In genomic region chr2:219578811-219579210, GRCh38 we compare ENCODE assay signal across 10 cellular contexts. TPM values are rescaled to one million over a fixed set of nuclear protein-coding genes. Genes with fewer than 3 reads are reported as not detected.
DNase-seq lines count a peak whose midpoint lies in the region; ATAC-seq and TF ChIP-seq lines count a peak whose summit lies in the region.
"Had no signal": no experiment of that assay in that cellular context is flagged by ENCODE, and none has a peak within 500 bp of the region (broad histone marks: within the 10 kb centered on the region; RNA-seq: fewer than 3 reads in every experiment).

No MANE protein-coding gene starts in this region.

- no peaks in the 10 kb centered on the region for H3K9me3 ChIP-seq in lower lobe of right lung

- H3K36me3 ChIP-seq in lower lobe of right lung, result no peaks in the 10 kb centered on the region

- TF ChIP-seq CTCF in lower lobe of right lung (IDR thresholded peaks at IDR 0.05), result no peak

- ATAC-seq in lower lobe of right lung (peak; percentile 51 to 62), HG03378 (IDR thresholded peaks at IDR 0.05; ENCODE audit: unreplicated experiment) (no peak)
- ATAC-seq: activated CD8-positive, alpha-beta memory T cell treated with anti-CD3 and anti-CD28 coated beads, Interleukin-2, amount 10 ng/mL, durations not matched to agents 7 days and 5 days had no signal

- peak overlapping the region; percentile 19 for H3K27ac ChIP-seq in lower lobe of right lung

- H3K4me3 ChIP-seq in lower lobe of right lung, result no peak overlapping the region

- DNase-seq in CD1c-positive myeloid dendritic cell (ENCODE audit: extremely low spot score) (peak; percentile 31), SKM-1 treated with dmso at 0.1 percent for 144 hours (lab: John Stamatoyannopoulos, UW; ENCODE audit: unreplicated experiment) (peak; percentile 76), lower lobe of right lung (no peak)
- no peak for DNase-seq in activated CD4-positive, alpha-beta T cell treated with anti-CD3 and anti-CD28 coated beads for 48 hours
- DNase-seq in activated CD4-positive, CD25-positive, alpha-beta regulatory T cell (lab: John Stamatoyannopoulos, UW), result no peak
- DNase-seq: activated CD8-positive, alpha-beta memory T cell treated with anti-CD3 and anti-CD28 coated beads, Interleukin-2, amount 10 ng/mL, durations not matched to agents 7 days and 5 days; glutamatergic neuron; NCI-H1048; NCI-H446 had no signal

- H3K4me1 ChIP-seq in lower lobe of right lung, result no peaks in the 10 kb centered on the region

- H3K27me3 ChIP-seq in lower lobe of right lung (ENCODE audit: low read depth), result peaks cover 5% of the 10 kb centered on the region

- intact Hi-C loops in lower lobe of right lung (cut with DNase I), result no loop called here

RNA-seq across cellular contexts. Expression of gene INHA, which starts 6.7 kb away (rescaled TPM):
- total RNA-seq in lower lobe of right lung, result not detected
- total RNA-seq: activated CD8-positive, alpha-beta memory T cell treated with anti-CD3 and anti-CD28 coated beads, Interleukin-2, amount 10 ng/mL, durations not matched to agents 7 days and 5 days had no signal

RNA-seq across cellular contexts. Expression of gene OBSL1, which starts 7.5 kb away (rescaled TPM):
- 49.4 TPM for total RNA-seq in lower lobe of right lung

RNA-seq across cellular contexts. Expression of gene STK11IP, which starts 18.8 kb away (rescaled TPM):
- 31.8 TPM for total RNA-seq in lower lobe of right lung

RNA-seq across cellular contexts. Expression of gene TMEM198, which starts 35.0 kb away (rescaled TPM):
- total RNA-seq in lower lobe of right lung, result 1.4 TPM

RNA-seq across cellular contexts. Expression of gene CHPF, which starts 35.2 kb away (rescaled TPM):
- 23.2 TPM for total RNA-seq in lower lobe of right lung

Comparison
In these comparisons a context has a peak if more than half of its experiments do, and no peak if none do; other contexts are left out.
1. DNase-seq: peak in CD1c-positive myeloid dendritic cell (single experiment) and SKM-1 treated with dmso at 0.1 percent for 144 hours (single experiment); none in lower lobe of right lung (single experiment), activated CD4-positive, alpha-beta T cell treated with anti-CD3 and anti-CD28 coated beads for 48 hours (single experiment) and activated CD4-positive, CD25-positive, alpha-beta regulatory T cell (0 of 4).